ENCODE assay signal across 8 cellular contexts in genomic region chr12:9065607-9065856, GRCh38. TPM values are rescaled to one million over a fixed set of nuclear protein-coding genes. Genes with fewer than 3 reads are reported as not detected.
DNase-seq lines count a peak whose midpoint lies in the region; ATAC-seq, FAIRE-seq and TF ChIP-seq lines count a peak whose summit lies in the region.

No MANE protein-coding gene starts in this region.

- H3F3A ChIP-seq in GM23338 (replicated peaks; ENCODE audit: low read depth): no peaks in the 10 kb centered on the region

- FAIRE-seq in HepG2 (lab: Jason Lieb, UNC) (no peak), GM12892 (lab: Jason Lieb, UNC) (no peak)

- H3K9me2 ChIP-seq in GM23338 (ENCODE audit: insufficient read depth): no peaks in the 10 kb centered on the region

- H3K9ac ChIP-seq in HepG2 (ENCODE audit: insufficient read depth, low read depth, low read length): peak overlapping the region; percentile 57
- peak overlapping the region; percentile 38 to 81 (median 68) for H3K9ac ChIP-seq in skeletal muscle tissue (ENCODE audit: low read depth in 1 of 3, low read length in 3 of 3)

- H2AFZ ChIP-seq in GM23338 (peak overlapping the region; percentile 74; the same call in 1 of the 2 replicates), HepG2 (ENCODE audit: low read length) (no peak overlapping the region)

- H3K27me3 ChIP-seq in GM23338 (ENCODE audit: insufficient read depth) (no peaks in the 10 kb centered on the region), breast epithelium (no peaks in the 10 kb centered on the region), HepG2 (ENCODE audit: control insufficient read depth in 1 of 2, insufficient read depth in 2 of 2, low read length in 2 of 2) (no peaks in the 10 kb centered on the region; a peak in 1 of 5 replicates), skeletal muscle tissue (ENCODE audit: control insufficient read depth in 3 of 3, insufficient read depth in 3 of 3, low read length in 3 of 3) (no peaks in the 10 kb centered on the region)

- no peak overlapping the region for H3K27ac Mint-ChIP-seq in GM23338

- CTCF ChIA-PET in HepG2 (lab: Yijun Ruan, JAX; ENCODE audit: low intra/inter-chr PET ratio, low total read pairs): no interaction called here

- ATAC-seq in GM23338 (no peak), HepG2 (peak; percentile 50), GM18861 (IDR thresholded peaks at IDR 0.05; ENCODE audit: unreplicated experiment) (no peak)

- H3K9me3 ChIP-seq in breast epithelium: no peaks in the 10 kb centered on the region
- H3K9me3 ChIP-seq in HepG2 (ENCODE audit: low read length): no peaks in the 10 kb centered on the region
- H3K9me3 ChIP-seq in skeletal muscle tissue (ENCODE audit: control insufficient read depth in 3 of 3, low read length in 3 of 3): no peaks in the 10 kb centered on the region

- H3K4me2 ChIP-seq in GM23338: peak overlapping the region; percentile 65
- H3K4me2 ChIP-seq in HepG2 (ENCODE audit: low read depth, low read length): peak overlapping the region; percentile 89

- no peak for TF ChIP-seq CTCF in GM23338 (conservative IDR thresholded peaks at IDR 0.05; ENCODE audit: low read depth in 2 of 2)
- no peak for TF ChIP-seq CTCF in breast epithelium (IDR thresholded peaks at IDR 0.05)
- no peak for TF ChIP-seq CTCF in HepG2 (CRISPR knock-in tag; IDR thresholded peaks at IDR 0.05)

- in situ Hi-C loops in HepG2 (cut with HindIII; ENCODE audit: extremely low pct_ligation_motif_present, low pct_unique_long_range_greater_than_20kb): no loop called here

- no peaks in the 10 kb centered on the region for H3K27me3 Mint-ChIP-seq in GM23338 (ENCODE audit: insufficient read depth, low read depth, poor library complexity)

- peak overlapping the region; percentile 66; the same call in 1 of the 3 replicates for H3K4me3 Mint-ChIP-seq in GM23338

- DNase-seq in GM23338 (ENCODE audit: low spot score): no peak
- no peak for DNase-seq in breast epithelium (ENCODE audit: low spot score in 2 of 2)
- DNase-seq in HepG2 (ENCODE audit: low spot score): peak; percentile 11
- no peak for DNase-seq in activated naive CD4-positive, alpha-beta T cell treated with anti-CD3 and anti-CD28 coated beads, Interleukin-2, amount 50 U/mL, for 16 hours
- no peak for DNase-seq in central memory CD4-positive, alpha-beta T cell
- DNase-seq in GM12892 (ENCODE audit: insufficient read length): no peak

- no peak overlapping the region; the same call in 1 of the 2 replicates for H3K27ac ChIP-seq in GM23338 (ENCODE audit: low read depth)
- peak overlapping the region; percentile 98 to 99 for H3K27ac ChIP-seq in breast epithelium
- H3K27ac ChIP-seq in HepG2 (ENCODE audit: extremely low read length, insufficient read depth, low read length): peak overlapping the region; percentile 79
- H3K27ac ChIP-seq in skeletal muscle tissue (ENCODE audit: low read depth, low read length): no peak overlapping the region

- intact Hi-C loops in breast epithelium (cut with DNase I; ENCODE audit: low total_unique reads) (no loop called here), HepG2 (cut with micrococcal nuclease; ENCODE audit: unreplicated experiment) (no loop called here)

- POLR2A ChIA-PET in HepG2 (lab: Yijun Ruan, JAX): interaction anchor here (0.7 to 4.3 kb wide), 14 partner anchors 10 to 384 kb away, joined by 3 to 56 read pairs (median 4); partner anchors contain the start of genes A2M and M6PR

- H3K4me3 ChIP-seq in GM23338: peak overlapping the region; percentile 92; the same call in 1 of the 2 replicates
- H3K4me3 ChIP-seq in breast epithelium: peak overlapping the region; percentile 84 to 95 (median 90)
- H3K4me3 ChIP-seq in HepG2 (replicated peaks in 1 of 3; ENCODE audit: insufficient read depth in 1 of 3, low read depth in 2 of 3, low read length in 3 of 3): peak overlapping the region; percentile 53 to 90 (median 89)
- H3K4me3 ChIP-seq in skeletal muscle tissue (ENCODE audit: low read length in 3 of 3): peak overlapping the region; percentile 74 to 76 (median 75)

- H3K79me2 ChIP-seq in GM23338 (replicated peaks; ENCODE audit: insufficient read depth): no peaks in the 10 kb centered on the region
- H3K79me2 ChIP-seq in HepG2 (ENCODE audit: insufficient read depth, low read length): no peaks in the 10 kb centered on the region

- no peaks in the 10 kb centered on the region for H3K36me3 ChIP-seq in GM23338 (ENCODE audit: insufficient read depth)
- H3K36me3 ChIP-seq in breast epithelium: no peaks in the 10 kb centered on the region
- peaks cover 4 to 33% of the 10 kb centered on the region in 2 experiments for H3K36me3 ChIP-seq in HepG2 (replicated peaks in 1 of 2; ENCODE audit: control insufficient read depth in 1 of 2, insufficient read depth in 2 of 2, low read length in 2 of 2)
- peaks cover 6 to 32% (median 24%) of the 10 kb centered on the region in 3 donors for H3K36me3 ChIP-seq in skeletal muscle tissue (ENCODE audit: control insufficient read depth in 3 of 3, insufficient read depth in 3 of 3, low read length in 3 of 3)

- H3K4me1 ChIP-seq in GM23338 (ENCODE audit: insufficient read depth): peaks cover 9% of the 10 kb centered on the region
- peaks cover 4 to 10% of the 10 kb centered on the region in 2 donors for H3K4me1 ChIP-seq in breast epithelium
- peaks cover 47% of the 10 kb centered on the region for H3K4me1 ChIP-seq in HepG2 (ENCODE audit: insufficient read depth, low read length)
- peaks cover 10 to 11% (median 11%) of the 10 kb centered on the region in 3 donors for H3K4me1 ChIP-seq in skeletal muscle tissue (ENCODE audit: control insufficient read depth in 3 of 3, insufficient read depth in 3 of 3, low read length in 3 of 3)

- WGBS in HepG2 (ENCODE audit: low lambda C conversion rate): 0% methylated on average over 1 of the region's 1 CpG

- H4K20me1 ChIP-seq in GM23338 (replicated peaks; ENCODE audit: insufficient read depth): no peaks in the 10 kb centered on the region
- H4K20me1 ChIP-seq in HepG2 (ENCODE audit: insufficient read depth, low read length): peaks cover 7% of the 10 kb centered on the region; the same call in 1 of the 2 replicates

- H3K36me3 Mint-ChIP-seq in GM23338 (ENCODE audit: low read depth): peaks cover 14% of the 10 kb centered on the region

- TF ChIP-seq EP300 in HepG2 (IDR thresholded peaks at IDR 0.05; ENCODE audit: low read depth in 2 of 2, low read length in 2 of 2) (no peak), HepG2 (CRISPR knock-in tag; IDR thresholded peaks at IDR 0.05; ENCODE audit: borderline replicate concordance) (no peak)

- TF ChIP-seq POLR2A in breast epithelium (IDR thresholded peaks at IDR 0.05) (no peak), HepG2 (IDR thresholded peaks at IDR 0.05; ENCODE audit: insufficient read depth in 1 of 2, low read depth in 2 of 2, low read length in 2 of 2) (no peak; a peak in 2 of 4 replicates), GM12892 (IDR thresholded peaks at IDR 0.05; ENCODE audit: low read depth, low read length) (no peak)

- no TSS peak for BruUV-seq in HepG2 (replicated peaks; lab: Mats Ljungman, UMichigan)

- TF ChIP-seq RAD21 in HepG2 (CRISPR knock-in tag; IDR thresholded peaks at IDR 0.05): no peak

- H3K4me1 Mint-ChIP-seq in GM23338: peaks cover 9% of the 10 kb centered on the region

- H3K9me3 Mint-ChIP-seq in GM23338: peaks cover 15% of the 10 kb centered on the region

TF ChIP-seq in GM23338, 12 proteins besides CTCF, POLR2A, EP300 and RAD21 (continues in another document):
- TF ChIP-seq EZH2 (IDR thresholded peaks at IDR 0.05; ENCODE audit: low read depth, unreplicated experiment) (no peak), CREB1 (CRISPR knock-in tag; IDR thresholded peaks at IDR 0.05; ENCODE audit: low read depth) (no peak)

TF ChIP-seq in HepG2, 621 proteins besides CTCF, POLR2A, EP300 and RAD21 (continues in another document):
- TF ChIP-seq THYN1 (CRISPR knock-in tag; IDR thresholded peaks at IDR 0.05; ENCODE audit: borderline replicate concordance, low read depth) (no peak), ZBTB3 (CRISPR knock-in tag; IDR thresholded peaks at IDR 0.05; ENCODE audit: borderline replicate concordance, low read depth) (no peak), ZNF607 (CRISPR knock-in tag; IDR thresholded peaks at IDR 0.05; ENCODE audit: borderline replicate concordance) (no peak), ADNP (CRISPR knock-in tag; IDR thresholded peaks at IDR 0.05) (no peak), ZNF747 (CRISPR knock-in tag; IDR thresholded peaks at IDR 0.05; ENCODE audit: borderline replicate concordance) (no peak; the same call in 1 of the 2 replicates)

RNA-seq across cellular contexts. Expression of gene A2M, which starts 50.2 kb away (rescaled TPM):
- not detected in 2 replicates for total RNA-seq in GM23338 (2014; rRNA removed; shearing (Covaris generic))
- polyA plus RNA-seq in GM23338 (2016; fragmentation: Nextera tagmentation; extraction: Ambion mirVana): 0.92 and 1.3 TPM in 2 replicates
- total RNA-seq in breast epithelium: 100 to 1,000 TPM; 276 to 457 (median 281) TPM
- total RNA-seq in HepG2 (2016; rRNA removed; fragmentation: Illumina TruSeq; extraction: Trizol): 1,675 and 2,807 TPM in 2 replicates
- 234 and 270 TPM in 2 replicates for total RNA-seq in HepG2 (2016; cell fraction: cytosol; rRNA removed; fragmentation: Illumina TruSeq; extraction: Trizol; ENCODE audit: low read depth)
- 1,476 and 2,691 TPM in 2 replicates for total RNA-seq in HepG2 (2016; cell fraction: insoluble cytoplasmic fraction; rRNA removed; fragmentation: Illumina TruSeq; extraction: Trizol)
- total RNA-seq in HepG2 (2016; cell fraction: membrane; rRNA removed; fragmentation: Illumina TruSeq; extraction: Trizol): 813 and 957 TPM in 2 replicates
- total RNA-seq in HepG2 (2016; cell fraction: nucleus; rRNA removed; fragmentation: Illumina TruSeq; extraction: Trizol): 2,507 and 2,973 TPM in 2 replicates
- polyA plus RNA-seq in HepG2 (2011; rRNA removed): 6,551 and 8,760 TPM in 2 replicates
- polyA plus RNA-seq in HepG2 (2011; cell fraction: cytosol; rRNA removed): 4,485 and 9,624 TPM in 2 replicates
- polyA plus RNA-seq in HepG2 (2011; cell fraction: nucleus; rRNA removed): 2,489 and 3,325 TPM in 2 replicates
- polyA plus RNA-seq in HepG2 (2012): 4,336 and 6,335 TPM in 2 replicates
- 214 and 262 TPM in 2 replicates for polyA plus RNA-seq in HepG2 (2016; cell fraction: cytosol; fragmentation: Illumina TruSeq; extraction: Trizol; ENCODE audit: low read depth)
- polyA plus RNA-seq in HepG2 (2016; cell fraction: insoluble cytoplasmic fraction; fragmentation: Illumina TruSeq; extraction: Trizol; ENCODE audit: low read depth): 1,149 and 1,250 TPM in 2 replicates
- 465 and 618 TPM in 2 replicates for polyA plus RNA-seq in HepG2 (2016; cell fraction: membrane; fragmentation: Illumina TruSeq; extraction: Trizol; ENCODE audit: low read depth)
- polyA plus RNA-seq in HepG2 (2016; cell fraction: nucleus; fragmentation: Illumina TruSeq; extraction: Trizol; ENCODE audit: insufficient read depth, low read depth): 2,564 and 2,683 TPM in 2 replicates
- 3.9 and 4,519 TPM in 2 replicates for polyA minus RNA-seq in HepG2 (2011; rRNA and poly(A)+ RNA removed; ENCODE audit: low replicate concordance)
- 3,071 and 7,219 TPM in 2 replicates for polyA minus RNA-seq in HepG2 (2011; cell fraction: cytosol; rRNA and poly(A)+ RNA removed)
- polyA minus RNA-seq in HepG2 (2011; cell fraction: nucleus; rRNA and poly(A)+ RNA removed): 2,321 and 4,395 TPM in 2 replicates
- total RNA-seq in skeletal muscle tissue: 244 TPM
- polyA plus RNA-seq in GM12892 (2012; ENCODE audit: missing spikeins): 0.64 TPM

Comparison
In these comparisons a context has a peak if more than half of its experiments do, and no peak if none do; other contexts are left out.
1. H3K27ac ChIP-seq: peak in breast epithelium (2 of 2) and HepG2 (single experiment); none in GM23338 (single experiment) and skeletal muscle tissue (single experiment).
2. RNA of gene A2M, which starts 50.2 kb away (total RNA-seq): 234 to 2,973 TPM in HepG2, 276 to 457 TPM in breast epithelium and 244 TPM in skeletal muscle tissue (single experiment); not detected in GM23338; every median in the first group is over 100 times any median in the second.
3. Peak in every context shown above with its lines, with median percentiles within 50 percentile points of each other: H3K4me3 ChIP-seq.